8 cellular contexts compared by ENCODE assay signal in genomic region chr16:50065624-50066481, GRCh38. TPM values are rescaled to one million over a fixed set of nuclear protein-coding genes. Genes with fewer than 3 reads are reported as not detected.
A peak's percentile ranks its signal among the peaks of the same experiment; 100 is the strongest.
DNase-seq lines count a peak whose midpoint lies in the region; ATAC-seq and TF ChIP-seq lines count a peak whose summit lies in the region.

TSS of gene HEATR3 (plus strand) at chr16:50065970. CDS start at chr16:50066132, 162 bp downstream.

- H3K27ac ChIP-seq in left ventricle myocardium inferior (replicated peaks) = peak within 1 kb of the TSS; percentile 99
- H3K27ac ChIP-seq in upper lobe of right lung = peak within 1 kb of the TSS; percentile 91

- H3K9me3 ChIP-seq in left ventricle myocardium inferior (replicated peaks) (no peaks in the 10 kb centered on the region), upper lobe of right lung (no peaks in the 10 kb centered on the region)

- peaks cover 2% of the 10 kb centered on the region for H3K36me3 Mint-ChIP-seq in progenitor cell of endocrine pancreas (ENCODE audit: insufficient read depth)

- no peaks in the 10 kb centered on the region for H3K27me3 Mint-ChIP-seq in progenitor cell of endocrine pancreas

- intact Hi-C loops in left ventricle myocardium inferior (cut with micrococcal nuclease) = no loop called here
- intact Hi-C loops in upper lobe of right lung (cut with DNase I) = no loop called here

- DNase-seq in GM13976 (ENCODE audit: low spot score) = peak; percentile 94
- peak; percentile 86 for DNase-seq in NCI-H146 (lab: John Stamatoyannopoulos, UW)
- DNase-seq in T-helper 1 cell = peak; percentile 83 to 96 (median 88)
- DNase-seq in amniotic epithelial cell (ENCODE audit: low read depth) = peak; percentile 88
- DNase-seq in left ventricle myocardium inferior = peak; percentile 92
- DNase-seq in progenitor cell of endocrine pancreas (ENCODE audit: low spot score, unreplicated experiment) = peak; percentile 87
- peak; percentile 96 for DNase-seq in upper lobe of right lung

- peak within 1 kb of the TSS; percentile 79 for H3K4me3 Mint-ChIP-seq in progenitor cell of endocrine pancreas (ENCODE audit: low read depth)

- H3K36me3 ChIP-seq in left ventricle myocardium inferior (peaks cover 19% of the 10 kb centered on the region), upper lobe of right lung (peaks cover 20% of the 10 kb centered on the region)

- peak within 1 kb of the TSS; percentile 95 for H3K27ac Mint-ChIP-seq in progenitor cell of endocrine pancreas

- ATAC-seq in HG02852 (IDR thresholded peaks at IDR 0.05; ENCODE audit: unreplicated experiment) (peak; percentile 82), upper lobe of right lung (peak; percentile 95)

- no peaks in the 10 kb centered on the region for H3K9me3 Mint-ChIP-seq in progenitor cell of endocrine pancreas (ENCODE audit: low read depth)

- in situ Hi-C loops in GM13976 (cut with MboI; ENCODE audit: low sequenced_read_pairs, unreplicated experiment) = no loop called here

- no peak for TF ChIP-seq CTCF in GM13976 (IDR thresholded peaks at IDR 0.05; ENCODE audit: borderline replicate concordance, control extremely low read depth, extremely low read depth, insufficient read depth, missing control alignments)
- no peak for TF ChIP-seq CTCF in left ventricle myocardium inferior (IDR thresholded peaks at IDR 0.05; ENCODE audit: borderline replicate concordance)
- TF ChIP-seq CTCF in progenitor cell of endocrine pancreas (IDR thresholded peaks at IDR 0.05; ENCODE audit: unreplicated experiment) = no peak
- no peak for TF ChIP-seq CTCF in upper lobe of right lung (IDR thresholded peaks at IDR 0.05)

- H3K4me3 ChIP-seq in left ventricle myocardium inferior (peak within 1 kb of the TSS; percentile 94), upper lobe of right lung (peak within 1 kb of the TSS; percentile 82)

- H3K4me1 Mint-ChIP-seq in progenitor cell of endocrine pancreas (ENCODE audit: low read depth) = peaks cover 11% of the 10 kb centered on the region

- H3K27me3 ChIP-seq in left ventricle myocardium inferior (ENCODE audit: low read depth) (no peaks in the 10 kb centered on the region), upper lobe of right lung (no peaks in the 10 kb centered on the region)

- H3K4me1 ChIP-seq in left ventricle myocardium inferior (peaks cover 41% of the 10 kb centered on the region), upper lobe of right lung (peaks cover 25% of the 10 kb centered on the region)

RNA-seq across cellular contexts. Expression of gene HEATR3, which starts in this region (rescaled TPM):
- total RNA-seq in left ventricle myocardium inferior (9.0 TPM), progenitor cell of endocrine pancreas (18.1 and 19.6 TPM in 2 replicates), upper lobe of right lung (16.8 TPM)

Comparison
In these comparisons a context has a peak if more than half of its experiments do, and no peak if none do; other contexts are left out.
1. Peak in every context shown above with its lines: DNase-seq, ATAC-seq, H3K4me3 ChIP-seq and H3K27ac ChIP-seq.